In the genomic region with DNA sequence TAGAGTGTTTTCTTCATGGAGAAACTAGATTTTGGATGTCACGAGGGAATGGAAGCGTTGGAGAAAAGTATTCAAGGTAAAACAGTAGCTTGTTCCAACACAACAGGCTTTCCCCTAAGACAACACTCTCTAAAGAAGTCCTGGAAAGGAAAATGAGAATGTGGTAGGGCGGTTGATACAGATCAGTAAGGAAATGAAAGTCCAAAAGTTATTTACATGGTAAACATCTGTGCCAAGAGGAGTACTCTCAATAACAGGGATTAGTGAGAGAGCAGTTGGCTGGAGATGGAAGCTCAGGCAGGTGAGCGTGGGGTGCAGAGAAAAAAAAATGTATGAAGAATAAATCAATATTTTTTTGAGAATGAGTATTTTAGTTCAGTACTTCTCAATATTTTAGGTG, we compare ENCODE assay signal across 23 cellular contexts.
DNase-seq lines count a peak whose midpoint lies in the region; ATAC-seq and TF ChIP-seq lines count a peak whose summit lies in the region.
"Had no signal": no experiment of that assay in that cellular context is flagged by ENCODE, and none has a peak within 500 bp of the region (broad histone marks: within the 10 kb centered on the region; RNA-seq: fewer than 3 reads in every experiment).

No MANE protein-coding gene starts in this region.

- no peak for ATAC-seq in CD4-positive, alpha-beta T cell (ENCODE audit: poor library complexity)
- ATAC-seq: activated CD4-positive, CD25-positive, alpha-beta regulatory T cell treated with anti-CD3 and anti-CD28 coated beads, Interleukin-2, amount 50 U/mL, for 24 hours; activated CD8-positive, alpha-beta T cell treated with anti-CD3 and anti-CD28 coated beads, Interleukin-2, amount 10 ng/mL, durations not matched to agents 7 days and 5 days; esophagus mucosa; left cardiac atrium; stimulated activated naive CD8-positive, alpha-beta T cell treated with anti-CD3 and anti-CD28 coated beads, Interleukin-15, amount 100 ng/mL, for 72 hours had no signal

- in situ Hi-C loops in G401 (cut with HindIII; ENCODE audit: low sequenced_read_pairs) = no loop called here

- POLR2A ChIA-PET in CD4-positive, alpha-beta T cell (lab: Charles Lee) = no interaction called here

- H3K36me3 Mint-ChIP-seq in CD4-positive, alpha-beta T cell (ENCODE audit: low read depth) = no peaks in the 10 kb centered on the region

- H3K36me3 ChIP-seq in SK-N-MC (ENCODE audit: insufficient read depth, low read length) = no peaks in the 10 kb centered on the region
- no peaks in the 10 kb centered on the region for H3K36me3 ChIP-seq in subcutaneous abdominal adipose tissue (ENCODE audit: control insufficient read depth in 5 of 5, insufficient read depth in 5 of 5, low read length in 5 of 5)
- H3K36me3 ChIP-seq: ascending aorta; BLaER1 treated with 17β-estradiol and CSF1 and Interleukin-3, amounts not matched to agents 10 nM and 100 nM had no signal

- CTCF ChIA-PET in CD4-positive, alpha-beta T cell (lab: Charles Lee) = no interaction called here

- no peaks in the 10 kb centered on the region for H3K4me1 Mint-ChIP-seq in CD4-positive, alpha-beta T cell (ENCODE audit: low read depth)
- H3K4me1 Mint-ChIP-seq: stimulated activated naive CD8-positive, alpha-beta T cell treated with anti-CD3 and anti-CD28 coated beads, Interleukin-15, amount 100 ng/mL, for 72 hours had no signal

- peak; percentile 13 for DNase-seq in NCI-H1105 treated with DMSO at 0.1 percent for 48 hours (lab: John Stamatoyannopoulos, UW)
- DNase-seq in NCI-H1105 (lab: John Stamatoyannopoulos, UW) = no peak
- no peak for DNase-seq in SK-N-MC (ENCODE audit: low read depth, low spot score)
- peak; percentile 1 for DNase-seq in left kidney (ENCODE audit: low read depth, low spot score)
- DNase-seq in CD4-positive, alpha-beta T cell = no peak
- DNase-seq in stimulated activated CD8-positive, alpha-beta memory T cell treated with anti-CD3 and anti-CD28 coated beads, Interleukin-4, amount 100 ng/mL, for 48 hours = no peak
- no peak for DNase-seq in G401 (ENCODE audit: low spot score)
- DNase-seq: activated CD8-positive, alpha-beta T cell treated with anti-CD3 and anti-CD28 coated beads, Interleukin-2, amount 10 ng/mL, durations not matched to agents 7 days and 5 days; activated naive CD4-positive, alpha-beta T cell; activated T-cell treated with anti-CD3 and anti-CD28 coated beads, Interleukin-2, amount 50 U/mL, for 1 hour; effector memory CD4-positive, alpha-beta T cell; GDM1; left cardiac atrium; NCI-H187; NCI-H2227 treated with DMSO at 0.1 percent for 48 hours; small intestine; stimulated activated CD4-positive, alpha-beta T cell treated with anti-CD3 and anti-CD28 coated beads, Interleukin-4, amount 100 ng/mL, for 24 hours; stimulated activated naive CD8-positive, alpha-beta T cell treated with anti-CD3 and anti-CD28 coated beads, Interleukin-15, amount 100 ng/mL, for 72 hours had no signal

- H3K9ac ChIP-seq in SK-N-MC (ENCODE audit: insufficient read length) (peak overlapping the region; percentile 16), subcutaneous abdominal adipose tissue (ENCODE audit: low read length in 5 of 5) (peak overlapping the region in 1 of 5 donors; percentile 31)
- H3K9ac ChIP-seq: BLaER1 treated with 17β-estradiol and CSF1 and Interleukin-3, amounts not matched to agents 10 nM and 100 nM had no signal

- no peak overlapping the region for H3K27ac Mint-ChIP-seq in CD4-positive, alpha-beta T cell
- H3K27ac Mint-ChIP-seq: activated CD8-positive, alpha-beta T cell treated with anti-CD3 and anti-CD28 coated beads, Interleukin-2, amount 10 ng/mL, durations not matched to agents 7 days and 5 days; stimulated activated naive CD8-positive, alpha-beta T cell treated with anti-CD3 and anti-CD28 coated beads, Interleukin-15, amount 100 ng/mL, for 72 hours had no signal

- H3K27ac ChIP-seq in SK-N-MC (peak overlapping the region; percentile 90), subcutaneous abdominal adipose tissue (ENCODE audit: low read depth, low read length) (peak overlapping the region; percentile 32)
- no peak overlapping the region for H3K27ac ChIP-seq in CD4-positive, alpha-beta T cell (ENCODE audit: low read depth, low read length)
- H3K27ac ChIP-seq: ascending aorta; BLaER1 treated with 17β-estradiol and CSF1 and Interleukin-3, amounts not matched to agents 10 nM and 100 nM had no signal

- H3K27me3 Mint-ChIP-seq in CD4-positive, alpha-beta T cell = no peaks in the 10 kb centered on the region
- H3K27me3 Mint-ChIP-seq: stimulated activated naive CD8-positive, alpha-beta T cell treated with anti-CD3 and anti-CD28 coated beads, Interleukin-15, amount 100 ng/mL, for 72 hours had no signal

- H3K4me3 ChIP-seq in SK-N-MC (peak overlapping the region; percentile 25), subcutaneous abdominal adipose tissue (ENCODE audit: low read depth in 1 of 5, low read length in 5 of 5) (peak overlapping the region in 4 of 5 donors; percentile 19 to 39 (median 25))
- H3K4me3 ChIP-seq: ascending aorta; BLaER1 treated with 17β-estradiol and CSF1 and Interleukin-3, amounts not matched to agents 10 nM and 100 nM had no signal

- H3K9me3 ChIP-seq in SK-N-MC (ENCODE audit: low read depth, low read length) (no peaks in the 10 kb centered on the region), subcutaneous abdominal adipose tissue (ENCODE audit: control insufficient read depth in 5 of 5, low read length in 5 of 5) (no peaks in the 10 kb centered on the region)
- H3K9me3 ChIP-seq in CD4-positive, alpha-beta T cell (ENCODE audit: control insufficient read depth, low read length) = no peaks in the 10 kb centered on the region
- H3K9me3 ChIP-seq: ascending aorta; BLaER1 treated with 17β-estradiol and CSF1 and Interleukin-3, amounts not matched to agents 10 nM and 100 nM had no signal

- no peaks in the 10 kb centered on the region for H3K27me3 ChIP-seq in subcutaneous abdominal adipose tissue (ENCODE audit: control insufficient read depth in 5 of 5, insufficient read depth in 4 of 5, low read length in 5 of 5)
- no peaks in the 10 kb centered on the region for H3K27me3 ChIP-seq in CD4-positive, alpha-beta T cell (ENCODE audit: control insufficient read depth, insufficient read depth, low read length)
- H3K27me3 ChIP-seq: ascending aorta; BLaER1 treated with 17β-estradiol and CSF1 and Interleukin-3, amounts not matched to agents 10 nM and 100 nM had no signal

- peaks cover 3% of the 10 kb centered on the region for H3K9me3 Mint-ChIP-seq in CD4-positive, alpha-beta T cell

- peaks cover 0 to 33% (median 18%) of the 10 kb centered on the region in 5 donors for H3K4me1 ChIP-seq in subcutaneous abdominal adipose tissue (ENCODE audit: control insufficient read depth in 5 of 5, insufficient read depth in 5 of 5, low read length in 5 of 5)
- H3K4me1 ChIP-seq: ascending aorta had no signal

- H3K4me3 Mint-ChIP-seq in CD4-positive, alpha-beta T cell = no peak overlapping the region
- H3K4me3 Mint-ChIP-seq: activated CD8-positive, alpha-beta T cell treated with anti-CD3 and anti-CD28 coated beads, Interleukin-2, amount 10 ng/mL, durations not matched to agents 7 days and 5 days; stimulated activated naive CD8-positive, alpha-beta T cell treated with anti-CD3 and anti-CD28 coated beads, Interleukin-15, amount 100 ng/mL, for 72 hours had no signal

- intact Hi-C loops in CD4-positive, alpha-beta T cell (cut with DNase I, micrococcal nuclease) = no loop called here

- no peak for TF ChIP-seq CTCF in CD4-positive, alpha-beta T cell (IDR thresholded peaks at IDR 0.05)

Comparison
In these comparisons a context has a peak if more than half of its experiments do, and no peak if none do; other contexts are left out.
1. DNase-seq: peak in NCI-H1105 treated with DMSO at 0.1 percent for 48 hours (single experiment) and left kidney (single experiment); none in NCI-H1105 (single experiment), SK-N-MC (single experiment), CD4-positive, alpha-beta T cell (0 of 10), stimulated activated CD8-positive, alpha-beta memory T cell treated with anti-CD3 and anti-CD28 coated beads, Interleukin-4, amount 100 ng/mL, for 48 hours (single experiment) and G401 (single experiment).